9 cellular contexts compared by ENCODE assay signal in the genomic region with DNA sequence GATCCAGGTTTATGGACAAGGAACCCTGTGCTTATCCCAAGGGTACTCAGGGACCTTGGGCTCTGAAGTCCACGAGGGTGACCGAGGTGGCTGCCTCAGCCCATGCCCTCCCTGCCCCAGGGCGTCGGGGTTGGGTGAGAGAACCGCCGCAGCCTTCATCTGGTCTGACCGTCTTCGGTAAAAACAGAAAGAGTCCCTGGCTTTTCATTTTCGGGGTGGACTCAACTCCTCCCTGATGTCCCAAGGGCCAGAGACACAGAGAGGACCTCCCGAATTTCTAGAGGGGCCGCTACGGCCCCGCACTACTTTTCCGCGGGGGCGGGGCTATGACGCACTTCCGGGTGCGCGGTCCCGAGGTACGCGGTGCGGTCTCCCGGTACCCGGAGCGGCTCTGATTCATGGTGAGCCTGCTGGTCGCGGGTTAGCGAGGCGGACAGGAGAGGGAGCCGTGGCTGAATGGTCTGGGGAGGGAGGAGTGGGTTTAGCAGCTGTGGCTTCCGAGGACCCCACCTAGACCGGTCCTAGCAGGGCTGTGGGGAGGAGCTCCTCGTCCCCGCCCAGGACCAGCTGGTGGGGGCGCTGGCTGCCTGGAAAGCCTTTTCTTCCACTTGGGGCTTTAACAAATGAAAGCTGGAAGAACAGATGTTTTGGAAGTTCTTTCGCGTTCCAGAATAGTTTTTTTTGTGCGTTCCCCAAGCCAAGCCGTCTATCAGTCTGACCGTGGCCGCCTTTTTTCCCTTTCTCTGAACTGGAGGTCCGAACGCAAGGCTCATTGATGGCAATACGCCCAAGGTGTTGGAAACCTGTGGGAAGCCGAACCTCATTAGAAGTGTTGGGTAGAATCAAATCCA. TPM values are rescaled to one million over a fixed set of nuclear protein-coding genes. Genes with fewer than 3 reads are reported as not detected.
DNase-seq lines count a peak whose midpoint lies in the region; ATAC-seq, FAIRE-seq and TF ChIP-seq lines count a peak whose summit lies in the region.
"Had no signal": no experiment of that assay in that cellular context is flagged by ENCODE, and none has a peak within 500 bp of the region (broad histone marks: within the 10 kb centered on the region; RNA-seq: fewer than 3 reads in every experiment).

A gene (plus strand): TSS at position 334 of the 851 bp plus-strand sequence. CDS start 7,233 bp downstream, outside the sequence.

- no peaks in the 10 kb centered on the region for H4K20me1 ChIP-seq in HepG2 (ENCODE audit: insufficient read depth, low read length)

- intact Hi-C loops in dendritic cell treated with granulocyte-macrophage colony-stimulating factor and Interleukin-4, amounts not matched to agents 40 ng/mL and 50 ng/mL, for 4 days (cut with micrococcal nuclease), result loop anchor here (1.0 to 10.0 kb wide), 2 partner anchors 34 to 135 kb away; a partner anchor contains a TSS
- intact Hi-C loops in HepG2 (cut with micrococcal nuclease; ENCODE audit: unreplicated experiment), result loop anchor here (5.0 kb wide), 1 partner anchor 72 kb away; a partner anchor contains a TSS

- peak within 1 kb of the TSS; percentile 77 for H3K27ac ChIP-seq in HepG2 (ENCODE audit: extremely low read length, insufficient read depth, low read length)

- POLR2A ChIA-PET in HepG2 (lab: Yijun Ruan, JAX), result interaction anchor here (0.7 to 1.5 kb wide), 19 partner anchors 11 to 130 kb away, joined by 3 to 13 read pairs (median 5); a partner anchor contains a TSS

- in situ Hi-C loops in HepG2 (cut with HindIII; ENCODE audit: extremely low pct_ligation_motif_present, low pct_unique_long_range_greater_than_20kb), result loop anchor here (5.0 to 10.0 kb wide), 2 partner anchors 57 to 135 kb away; a partner anchor contains a TSS

- H3K4me2 ChIP-seq in HepG2 (ENCODE audit: low read depth, low read length), result peak within 1 kb of the TSS; percentile 87

- CTCF ChIA-PET in HepG2 (lab: Yijun Ruan, JAX; ENCODE audit: low intra/inter-chr PET ratio, low total read pairs), result interaction anchor here (1.9 kb wide), 1 partner anchor 56 kb away, joined by 6 read pairs; no protein-coding TSS in a partner anchor

- H3K79me2 ChIP-seq in HepG2 (ENCODE audit: insufficient read depth, low read length), result peaks cover 6% of the 10 kb centered on the region

- H3K4me1 ChIP-seq in HepG2 (ENCODE audit: insufficient read depth, low read length), result peaks cover 29% of the 10 kb centered on the region

- H3K36me3 ChIP-seq in HepG2 (replicated peaks in 1 of 2; ENCODE audit: control insufficient read depth in 1 of 2, insufficient read depth in 2 of 2, low read length in 2 of 2), result no peaks in the 10 kb centered on the region

- TF ChIP-seq EP300 in HepG2 (IDR thresholded peaks at IDR 0.05; ENCODE audit: low read depth in 2 of 2, low read length in 2 of 2) (no peak), HepG2 (CRISPR knock-in tag; IDR thresholded peaks at IDR 0.05; ENCODE audit: borderline replicate concordance) (no peak)

- peak within 1 kb of the TSS; percentile 97 for H3K27ac Mint-ChIP-seq in dendritic cell treated with granulocyte-macrophage colony-stimulating factor and Interleukin-4, amounts not matched to agents 40 ng/mL and 50 ng/mL, for 4 days

- H3K36me3 Mint-ChIP-seq in dendritic cell treated with granulocyte-macrophage colony-stimulating factor and Interleukin-4, amounts not matched to agents 40 ng/mL and 50 ng/mL, for 4 days (ENCODE audit: low read depth), result peaks cover 14% of the 10 kb centered on the region

- peaks cover 17% of the 10 kb centered on the region for H3K4me1 Mint-ChIP-seq in dendritic cell treated with granulocyte-macrophage colony-stimulating factor and Interleukin-4, amounts not matched to agents 40 ng/mL and 50 ng/mL, for 4 days (ENCODE audit: low read depth)

- no peaks in the 10 kb centered on the region for H3K9me3 ChIP-seq in HepG2 (ENCODE audit: low read length)

- peak within 1 kb of the TSS; percentile 62 to 80 (median 76) for H3K4me3 ChIP-seq in HepG2 (replicated peaks in 1 of 3; ENCODE audit: insufficient read depth in 1 of 3, low read depth in 2 of 3, low read length in 3 of 3)

- H3K9ac ChIP-seq in HepG2 (ENCODE audit: insufficient read depth, low read depth, low read length), result peak within 1 kb of the TSS; percentile 76

- peak; percentile 26 for FAIRE-seq in HepG2 (lab: Jason Lieb, UNC)
- FAIRE-seq: endometrium had no signal

- TF ChIP-seq POLR2A in HepG2 (IDR thresholded peaks at IDR 0.05; ENCODE audit: insufficient read depth in 1 of 2, low read depth in 2 of 2, low read length in 2 of 2), result peak; percentile 73 to 75

- H3K4me3 Mint-ChIP-seq in dendritic cell treated with granulocyte-macrophage colony-stimulating factor and Interleukin-4, amounts not matched to agents 40 ng/mL and 50 ng/mL, for 4 days, result peak within 1 kb of the TSS; percentile 86

- TF ChIP-seq CTCF in HepG2 (CRISPR knock-in tag; IDR thresholded peaks at IDR 0.05), result peak; percentile 62

- peak within 1 kb of the TSS; percentile 31 for H2AFZ ChIP-seq in HepG2 (ENCODE audit: low read length)

- no peaks in the 10 kb centered on the region for H3K27me3 ChIP-seq in HepG2 (ENCODE audit: control insufficient read depth in 1 of 2, insufficient read depth in 2 of 2, low read length in 2 of 2)

- DNase-seq in Ammon's horn (ENCODE audit: low spot score), result peak; percentile 82
- peak; percentile 63 to 82 for DNase-seq in NCI-H524 (lab: John Stamatoyannopoulos, UW)
- peak; percentile 71 to 78 for DNase-seq in activated CD4-positive, alpha-beta T cell treated with anti-CD3 and anti-CD28 coated beads, Interleukin-2, amount 50 U/mL, for 24 hours (ENCODE audit: low read depth in 1 of 2, low spot score in 1 of 2)
- peak; percentile 75 for DNase-seq in HepG2 (ENCODE audit: low spot score)
- peak; percentile 73 to 78 for DNase-seq in stimulated activated CD4-positive, alpha-beta T cell treated with anti-CD3 and anti-CD28 coated beads, Interleukin-2, amount 100 ng/mL, for 48 hours

- BruUV-seq in HepG2 (replicated peaks; lab: Mats Ljungman, UMichigan), result no TSS peak

- no peak for TF ChIP-seq RAD21 in HepG2 (CRISPR knock-in tag; IDR thresholded peaks at IDR 0.05)

- no peaks in the 10 kb centered on the region for H3K27me3 Mint-ChIP-seq in dendritic cell treated with granulocyte-macrophage colony-stimulating factor and Interleukin-4, amounts not matched to agents 40 ng/mL and 50 ng/mL, for 4 days

- ATAC-seq in GM19035 (IDR thresholded peaks at IDR 0.05; ENCODE audit: unreplicated experiment) (peak; percentile 90), HG03378 (IDR thresholded peaks at IDR 0.05; ENCODE audit: unreplicated experiment) (peak; percentile 79), HepG2 (peak; percentile 92)

- WGBS in HepG2 (ENCODE audit: low lambda C conversion rate), result 14% methylated on average over 39 of the region's 47 CpGs

- H3K9me3 Mint-ChIP-seq in dendritic cell treated with granulocyte-macrophage colony-stimulating factor and Interleukin-4, amounts not matched to agents 40 ng/mL and 50 ng/mL, for 4 days, result no peaks in the 10 kb centered on the region

TF ChIP-seq in HepG2, 621 proteins besides CTCF, POLR2A, EP300 and RAD21 (continues in another document):
- TF ChIP-seq ZNF235 (CRISPR knock-in tag; IDR thresholded peaks at IDR 0.05; ENCODE audit: borderline replicate concordance) (peak; percentile 17; the same call in 1 of the 2 replicates), ZSCAN25 (CRISPR knock-in tag; IDR thresholded peaks at IDR 0.05) (0 out of 2 replicates have a peak, but pooled peaks have one; percentile 20), PHF21A (CRISPR knock-in tag; IDR thresholded peaks at IDR 0.05) (peak; percentile 68; the same call in 1 of the 2 replicates), EHMT2 (IDR thresholded peaks at IDR 0.05; ENCODE audit: borderline replicate concordance, low read depth, low read length) (no peak), ZNF878 (CRISPR knock-in tag; IDR thresholded peaks at IDR 0.05) (no peak), LCORL (IDR thresholded peaks at IDR 0.05) (no peak), LCORL (CRISPR knock-in tag; IDR thresholded peaks at IDR 0.05) (peak; percentile 61; the same call in 1 of the 2 replicates), PHF5A (CRISPR knock-in tag; IDR thresholded peaks at IDR 0.05; ENCODE audit: low read depth, unreplicated experiment) (no peak), ARID2 (CRISPR knock-in tag; IDR thresholded peaks at IDR 0.05; ENCODE audit: borderline replicate concordance) (0 out of 2 replicates have a peak, but pooled peaks have one; percentile 24)
- TF ChIP-seq, protein P1, sequence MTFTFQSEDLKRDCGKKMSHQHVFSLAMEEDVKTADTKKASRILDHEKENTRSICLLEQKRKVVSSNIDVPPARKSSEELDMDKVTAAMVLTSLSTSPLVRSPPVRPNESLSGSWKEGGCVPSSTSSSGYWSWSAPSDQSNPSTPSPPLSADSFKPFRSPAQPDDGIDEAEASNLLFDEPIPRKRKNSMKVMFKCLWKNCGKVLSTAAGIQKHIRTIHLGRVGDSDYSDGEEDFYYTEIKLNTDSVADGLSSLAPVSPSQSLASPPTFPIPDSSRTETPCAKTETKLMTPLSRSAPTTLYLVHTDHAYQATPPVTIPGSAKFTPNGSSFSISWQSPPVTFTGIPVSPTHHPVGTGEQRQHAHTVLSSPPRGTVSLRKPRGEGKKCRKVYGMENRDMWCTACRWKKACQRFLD (CRISPR knock-in tag; IDR thresholded peaks at IDR 0.05; ENCODE audit: borderline replicate concordance), result 0 out of 2 replicates have a peak, but pooled peaks have one; percentile 37

RNA-seq across cellular contexts. Expression of the gene that starts here (rescaled TPM):
- total RNA-seq in HepG2 (2016; rRNA removed; fragmentation: Illumina TruSeq; extraction: Trizol), result 10.0 and 11.8 TPM in 2 replicates
- 3.2 and 3.8 TPM in 2 replicates for total RNA-seq in HepG2 (2016; cell fraction: cytosol; rRNA removed; fragmentation: Illumina TruSeq; extraction: Trizol; ENCODE audit: low read depth)
- 9.0 and 11.1 TPM in 2 replicates for total RNA-seq in HepG2 (2016; cell fraction: insoluble cytoplasmic fraction; rRNA removed; fragmentation: Illumina TruSeq; extraction: Trizol)
- 5.6 and 5.8 TPM in 2 replicates for total RNA-seq in HepG2 (2016; cell fraction: membrane; rRNA removed; fragmentation: Illumina TruSeq; extraction: Trizol)
- total RNA-seq in HepG2 (2016; cell fraction: nucleus; rRNA removed; fragmentation: Illumina TruSeq; extraction: Trizol), result 6.2 and 6.3 TPM in 2 replicates
- polyA plus RNA-seq in HepG2 (2011; rRNA removed), result 7.0 and 8.5 TPM in 2 replicates
- 6.5 and 7.7 TPM in 2 replicates for polyA plus RNA-seq in HepG2 (2011; cell fraction: cytosol; rRNA removed)
- 4.4 and 4.7 TPM in 2 replicates for polyA plus RNA-seq in HepG2 (2011; cell fraction: nucleus; rRNA removed)
- polyA plus RNA-seq in HepG2 (2012), result 5.6 and 6.7 TPM in 2 replicates
- polyA plus RNA-seq in HepG2 (2016; cell fraction: cytosol; fragmentation: Illumina TruSeq; extraction: Trizol; ENCODE audit: low read depth), result 1.5 and 1.7 TPM in 2 replicates
- polyA plus RNA-seq in HepG2 (2016; cell fraction: insoluble cytoplasmic fraction; fragmentation: Illumina TruSeq; extraction: Trizol; ENCODE audit: low read depth), result 10.0 and 11.5 TPM in 2 replicates
- 3.1 and 3.5 TPM in 2 replicates for polyA plus RNA-seq in HepG2 (2016; cell fraction: membrane; fragmentation: Illumina TruSeq; extraction: Trizol; ENCODE audit: low read depth)
- polyA plus RNA-seq in HepG2 (2016; cell fraction: nucleus; fragmentation: Illumina TruSeq; extraction: Trizol; ENCODE audit: insufficient read depth, low read depth), result 8.6 and 9.3 TPM in 2 replicates
- polyA minus RNA-seq in HepG2 (2011; rRNA and poly(A)+ RNA removed; ENCODE audit: low replicate concordance), result 4.0 and 4.9 TPM in 2 replicates
- 2.6 and 5.7 TPM in 2 replicates for polyA minus RNA-seq in HepG2 (2011; cell fraction: cytosol; rRNA and poly(A)+ RNA removed)
- 3.1 and 4.2 TPM in 2 replicates for polyA minus RNA-seq in HepG2 (2011; cell fraction: nucleus; rRNA and poly(A)+ RNA removed)

Comparison
In these comparisons a context has a peak if more than half of its experiments do, and no peak if none do; other contexts are left out.
1. Peak in every context shown above with its lines: DNase-seq, ATAC-seq, H3K4me3 ChIP-seq and H3K27ac ChIP-seq.